Comparison of ENCODE assay signal across 35 cellular contexts in genomic region chr2:223991611-223992010, GRCh38.
"Had no signal": no experiment of that assay in that cellular context is flagged by ENCODE, and none has a peak within 500 bp of the region (broad histone marks: within the 10 kb centered on the region; RNA-seq: fewer than 3 reads in every experiment).

No MANE protein-coding gene starts in this region.

- H3K27ac ChIP-seq: adrenal gland, body of pancreas, brain microvascular endothelial cell, breast epithelium, VCaP had no signal

- H3K4me1 ChIP-seq: adrenal gland, body of pancreas, breast epithelium had no signal

- H3K9me3 ChIP-seq: adrenal gland, body of pancreas, breast epithelium had no signal

- H3K4me3 ChIP-seq: adrenal gland, body of pancreas, breast epithelium had no signal

- H3K4me3 Mint-ChIP-seq: activated B cell treated with CpG ODN at 0.5 μM for 24 hours; activated CD4-positive, alpha-beta memory T cell treated with anti-CD3 and anti-CD28 coated beads for 36 hours; activated CD4-positive, alpha-beta T cell treated with anti-CD3 and anti-CD28 coated beads, Interleukin-2, amount 10 ng/mL, durations not matched to agents 24 days and 14 days; activated CD8-positive, alpha-beta T cell treated with anti-CD3 and anti-CD28 coated beads for 36 hours; activated naive CD4-positive, alpha-beta T cell treated with anti-CD3 and anti-CD28 coated beads for 36 hours; activated naive CD8-positive, alpha-beta T cell treated with anti-CD3 and anti-CD28 coated beads for 36 hours; activated T-cell treated with anti-CD3 and anti-CD28 coated beads, Interleukin-2, amount 50 U/mL, for 4 hours; activated T-cell treated with anti-CD3 and anti-CD28 coated beads, Interleukin-2, amount 50 U/mL, for 72 hours; activated T-helper 1 cell treated with anti-CD3 and anti-CD28 coated beads, Interleukin-12 subunit alpha, Interleukin-12 subunit beta, Interleukin-2, Interleukin-4 antibody, amounts not matched to agents 30 ng/mL and 10 ng/mL and 1 ng/mL, durations not matched to agents 14 hours and 24 hours and 36 hours; activated T-helper 17 cell treated with anti-CD3 and anti-CD28 coated beads, Interleukin-2, amount 50 U/mL, for 72 hours; T-helper 1 cell treated with Interleukin-12 subunit alpha and Interleukin-12 subunit beta and Interleukin-4 antibody, amounts not matched to agents 30 μg/mL and 1 μg/mL, for 36 hours; T-helper 2 cell treated with Interferon-gamma antibody and Interleukin-4, amounts not matched to agents 5 μg/mL and 100 μg/mL, for 36 hours had no signal

- H3K36me3 Mint-ChIP-seq: activated CD4-positive, alpha-beta memory T cell treated with anti-CD3 and anti-CD28 coated beads for 36 hours had no signal

- H3K4me1 Mint-ChIP-seq: activated B cell treated with CpG ODN at 0.5 μM for 24 hours had no signal

- H3K36me3 ChIP-seq: adrenal gland, breast epithelium had no signal

- DNase-seq: activated B cell treated with CpG ODN at 0.5 μM for 24 hours; activated CD4-positive, alpha-beta memory T cell treated with anti-CD3 and anti-CD28 coated beads for 36 hours; activated CD4-positive, alpha-beta T cell treated with anti-CD3 and anti-CD28 coated beads for 4 hours; activated CD4-positive, alpha-beta T cell treated with anti-CD3 and anti-CD28 coated beads, Interleukin-2, amount 10 ng/mL, durations not matched to agents 24 days and 14 days; activated CD4-positive, alpha-beta T cell treated with anti-CD3 and anti-CD28 coated beads, Interleukin-2, amount 50 U/mL, for 1 hour; activated CD4-positive, alpha-beta T cell treated with anti-CD3 and anti-CD28 coated beads, Interleukin-2, amount 50 U/mL, for 4 hours; activated CD4-positive, CD25-positive, alpha-beta regulatory T cell treated with anti-CD3 and anti-CD28 coated beads, Interleukin-2, amount 50 U/mL, for 72 hours; activated CD8-positive, alpha-beta memory T cell treated with anti-CD3 and anti-CD28 coated beads, Interleukin-2, amount 50 U/mL, for 4 hours; activated CD8-positive, alpha-beta T cell treated with anti-CD3 and anti-CD28 coated beads for 36 hours; activated effector memory CD4-positive, alpha-beta T cell treated with anti-CD3 and anti-CD28 coated beads, Interleukin-2, amount 50 U/mL, for 16 hours; activated gamma-delta T cell treated with Interleukin-2 at 50 U/mL for 16 hours; activated naive CD4-positive, alpha-beta T cell; activated naive CD4-positive, alpha-beta T cell treated with anti-CD3 and anti-CD28 coated beads for 36 hours; activated naive CD4-positive, alpha-beta T cell treated with anti-CD3 and anti-CD28 coated beads, Interleukin-2, amount 50 U/mL, for 16 hours; activated naive CD8-positive, alpha-beta T cell treated with anti-CD3 and anti-CD28 coated beads for 36 hours; activated T-cell treated with anti-CD3 and anti-CD28 coated beads for 4 hours; activated T-cell treated with anti-CD3 and anti-CD28 coated beads, Interleukin-2, amount 50 U/mL, for 1 hour; activated T-cell treated with anti-CD3 and anti-CD28 coated beads, Interleukin-2, amount 50 U/mL, for 4 hours; activated T-cell treated with anti-CD3 and anti-CD28 coated beads, Interleukin-2, amount 50 U/mL, for 72 hours; adrenal gland; amniotic stem cell; aorta; body of pancreas; brain microvascular endothelial cell; central memory CD4-positive, alpha-beta T cell; T-helper 1 cell; T-helper 2 cell; T-helper 9 cell had no signal

- H3K27me3 ChIP-seq: adrenal gland, body of pancreas, brain microvascular endothelial cell, breast epithelium had no signal

- H3K27me3 Mint-ChIP-seq: activated CD4-positive, alpha-beta T cell treated with anti-CD3 and anti-CD28 coated beads, Interleukin-2, amount 10 ng/mL, durations not matched to agents 24 days and 14 days; activated CD8-positive, alpha-beta T cell treated with anti-CD3 and anti-CD28 coated beads for 36 hours; activated naive CD8-positive, alpha-beta T cell treated with anti-CD3 and anti-CD28 coated beads for 36 hours had no signal

- H3K27ac Mint-ChIP-seq: activated B cell treated with CpG ODN at 0.5 μM for 24 hours; activated CD4-positive, alpha-beta memory T cell treated with anti-CD3 and anti-CD28 coated beads for 36 hours; activated CD4-positive, alpha-beta T cell treated with anti-CD3 and anti-CD28 coated beads, Interleukin-2, amount 10 ng/mL, durations not matched to agents 24 days and 14 days; activated CD8-positive, alpha-beta T cell treated with anti-CD3 and anti-CD28 coated beads for 36 hours; activated naive CD4-positive, alpha-beta T cell treated with anti-CD3 and anti-CD28 coated beads for 36 hours; activated naive CD4-positive, alpha-beta T cell treated with anti-CD3 and anti-CD28 coated beads, Interleukin-2, amount 50 U/mL, for 72 hours; activated naive CD8-positive, alpha-beta T cell treated with anti-CD3 and anti-CD28 coated beads for 36 hours; activated T-cell treated with anti-CD3 and anti-CD28 coated beads, Interleukin-2, amount 50 U/mL, for 72 hours; activated T-helper 1 cell treated with anti-CD3 and anti-CD28 coated beads, Interleukin-12 subunit alpha, Interleukin-12 subunit beta, Interleukin-2, Interleukin-4 antibody, amounts not matched to agents 30 ng/mL and 10 ng/mL and 1 ng/mL, durations not matched to agents 14 hours and 24 hours and 36 hours; activated T-helper 17 cell treated with anti-CD3 and anti-CD28 coated beads, Interleukin-2, amount 50 U/mL, for 72 hours; T-helper 1 cell treated with Interleukin-12 subunit alpha and Interleukin-12 subunit beta and Interleukin-4 antibody, amounts not matched to agents 30 μg/mL and 1 μg/mL, for 36 hours; T-helper 2 cell treated with Interferon-gamma antibody and Interleukin-4, amounts not matched to agents 5 μg/mL and 100 μg/mL, for 36 hours had no signal

- ATAC-seq: activated CD8-positive, alpha-beta T cell treated with anti-CD3 and anti-CD28 coated beads for 36 hours; activated naive CD4-positive, alpha-beta T cell treated with anti-CD3 and anti-CD28 coated beads, Interleukin-2, amount 50 U/mL, for 72 hours; activated T-cell treated with anti-CD3 and anti-CD28 coated beads, Interleukin-2, amount 50 U/mL, for 4 hours; activated T-cell treated with anti-CD3 and anti-CD28 coated beads, Interleukin-2, amount 50 U/mL, for 72 hours; activated T-helper 17 cell treated with anti-CD3 and anti-CD28 coated beads, Interleukin-2, amount 50 U/mL, for 72 hours; body of pancreas had no signal

- H3K9me3 Mint-ChIP-seq: activated B cell treated with CpG ODN at 0.5 μM for 24 hours; activated CD4-positive, alpha-beta memory T cell treated with anti-CD3 and anti-CD28 coated beads for 36 hours; activated CD4-positive, alpha-beta T cell treated with anti-CD3 and anti-CD28 coated beads, Interleukin-2, amount 10 ng/mL, durations not matched to agents 24 days and 14 days; activated CD8-positive, alpha-beta T cell treated with anti-CD3 and anti-CD28 coated beads for 36 hours; activated naive CD4-positive, alpha-beta T cell treated with anti-CD3 and anti-CD28 coated beads for 36 hours; activated naive CD4-positive, alpha-beta T cell treated with anti-CD3 and anti-CD28 coated beads, Interleukin-2, amount 50 U/mL, for 72 hours; activated naive CD8-positive, alpha-beta T cell treated with anti-CD3 and anti-CD28 coated beads for 36 hours; activated T-cell treated with anti-CD3 and anti-CD28 coated beads, Interleukin-2, amount 50 U/mL, for 4 hours; activated T-cell treated with anti-CD3 and anti-CD28 coated beads, Interleukin-2, amount 50 U/mL, for 72 hours; activated T-helper 1 cell treated with anti-CD3 and anti-CD28 coated beads, Interleukin-12 subunit alpha, Interleukin-12 subunit beta, Interleukin-2, Interleukin-4 antibody, amounts not matched to agents 30 ng/mL and 10 ng/mL and 1 ng/mL, durations not matched to agents 14 hours and 24 hours and 36 hours; activated T-helper 17 cell treated with anti-CD3 and anti-CD28 coated beads, Interleukin-2, amount 50 U/mL, for 72 hours; T-helper 1 cell treated with Interleukin-12 subunit alpha and Interleukin-12 subunit beta and Interleukin-4 antibody, amounts not matched to agents 30 μg/mL and 1 μg/mL, for 36 hours; T-helper 2 cell treated with Interferon-gamma antibody and Interleukin-4, amounts not matched to agents 5 μg/mL and 100 μg/mL, for 36 hours had no signal
